In genomic region chr12:21526721-21527345, GRCh38 we compare ENCODE assay signal across 8 cellular contexts. TPM values are rescaled to one million over a fixed set of nuclear protein-coding genes. Genes with fewer than 3 reads are reported as not detected.
DNase-seq lines count a peak whose midpoint lies in the region; ATAC-seq and TF ChIP-seq lines count a peak whose summit lies in the region.

No MANE protein-coding gene starts in this region.

- no peaks in the 10 kb centered on the region for H3K36me3 ChIP-seq in thoracic aorta

- H3K27me3 Mint-ChIP-seq in activated CD8-positive, alpha-beta memory T cell treated with anti-CD3 and anti-CD28 coated beads, Interleukin-2, amount 10 ng/mL, durations not matched to agents 7 days and 5 days = peaks cover 43% of the 10 kb centered on the region
- H3K27me3 Mint-ChIP-seq in activated T-helper 1 cell treated with anti-CD3 and anti-CD28 coated beads, Interleukin-12 subunit alpha, Interleukin-12 subunit beta, Interleukin-2, Interleukin-4 antibody, amounts not matched to agents 30 ng/mL and 10 ng/mL and 1 ng/mL, durations not matched to agents 14 hours and 24 hours and 36 hours (ENCODE audit: insufficient read depth) = peaks cover 30% of the 10 kb centered on the region

- no peaks in the 10 kb centered on the region for H3K27me3 ChIP-seq in thoracic aorta (replicated peaks; ENCODE audit: insufficient read depth)

- peaks cover 8% of the 10 kb centered on the region for H3K4me1 Mint-ChIP-seq in activated CD8-positive, alpha-beta memory T cell treated with anti-CD3 and anti-CD28 coated beads, Interleukin-2, amount 10 ng/mL, durations not matched to agents 7 days and 5 days
- peaks cover 5% of the 10 kb centered on the region for H3K4me1 Mint-ChIP-seq in activated T-helper 1 cell treated with anti-CD3 and anti-CD28 coated beads, Interleukin-12 subunit alpha, Interleukin-12 subunit beta, Interleukin-2, Interleukin-4 antibody, amounts not matched to agents 30 ng/mL and 10 ng/mL and 1 ng/mL, durations not matched to agents 14 hours and 24 hours and 36 hours (ENCODE audit: low read depth)

- intact Hi-C loops in activated T-helper 1 cell treated with anti-CD3 and anti-CD28 coated beads, Interleukin-12 subunit alpha, Interleukin-12 subunit beta, Interleukin-2, Interleukin-4 antibody, amounts not matched to agents 30 ng/mL and 10 ng/mL and 1 ng/mL, durations not matched to agents 14 hours and 24 hours and 36 hours (cut with micrococcal nuclease) = loop anchor here (1.0 to 5.0 kb wide), 3 partner anchors 17 to 153 kb away; no protein-coding TSS in a partner anchor

- H3K4me3 Mint-ChIP-seq in activated CD8-positive, alpha-beta memory T cell treated with anti-CD3 and anti-CD28 coated beads, Interleukin-2, amount 10 ng/mL, durations not matched to agents 7 days and 5 days = peak overlapping the region; percentile 62
- H3K4me3 Mint-ChIP-seq in activated T-helper 1 cell treated with anti-CD3 and anti-CD28 coated beads, Interleukin-12 subunit alpha, Interleukin-12 subunit beta, Interleukin-2, Interleukin-4 antibody, amounts not matched to agents 30 ng/mL and 10 ng/mL and 1 ng/mL, durations not matched to agents 14 hours and 24 hours and 36 hours = peak overlapping the region; percentile 86

- no peak for DNase-seq in activated CD8-positive, alpha-beta memory T cell treated with anti-CD3 and anti-CD28 coated beads, Interleukin-2, amount 10 ng/mL, durations not matched to agents 7 days and 5 days
- DNase-seq in activated CD8-positive, alpha-beta memory T cell treated with anti-CD3 and anti-CD28 coated beads for 24 hours = no peak
- no peak for DNase-seq in activated T-helper 1 cell treated with anti-CD3 and anti-CD28 coated beads, Interleukin-12 subunit alpha, Interleukin-12 subunit beta, Interleukin-2, Interleukin-4 antibody, amounts not matched to agents 30 ng/mL and 10 ng/mL and 1 ng/mL, durations not matched to agents 14 hours and 24 hours and 36 hours (ENCODE audit: low spot score)
- DNase-seq in iPS-NIHi11 (ENCODE audit: low spot score) (peak; percentile 10), thoracic aorta (ENCODE audit: low spot score) (no peak), anterior cingulate cortex (lab: John Stamatoyannopoulos, UW) (no peak)

- H3K36me3 Mint-ChIP-seq in activated CD8-positive, alpha-beta memory T cell treated with anti-CD3 and anti-CD28 coated beads, Interleukin-2, amount 10 ng/mL, durations not matched to agents 7 days and 5 days = peaks cover 3% of the 10 kb centered on the region
- peaks cover 2% of the 10 kb centered on the region for H3K36me3 Mint-ChIP-seq in activated T-helper 1 cell treated with anti-CD3 and anti-CD28 coated beads, Interleukin-12 subunit alpha, Interleukin-12 subunit beta, Interleukin-2, Interleukin-4 antibody, amounts not matched to agents 30 ng/mL and 10 ng/mL and 1 ng/mL, durations not matched to agents 14 hours and 24 hours and 36 hours (ENCODE audit: low read depth)

- peak overlapping the region; percentile 79 for H3K4me3 ChIP-seq in thoracic aorta

- no peak overlapping the region for H3K27ac Mint-ChIP-seq in activated CD8-positive, alpha-beta memory T cell treated with anti-CD3 and anti-CD28 coated beads, Interleukin-2, amount 10 ng/mL, durations not matched to agents 7 days and 5 days
- peak overlapping the region; percentile 46 for H3K27ac Mint-ChIP-seq in activated T-helper 1 cell treated with anti-CD3 and anti-CD28 coated beads, Interleukin-12 subunit alpha, Interleukin-12 subunit beta, Interleukin-2, Interleukin-4 antibody, amounts not matched to agents 30 ng/mL and 10 ng/mL and 1 ng/mL, durations not matched to agents 14 hours and 24 hours and 36 hours

- no peak for ATAC-seq in activated CD8-positive, alpha-beta memory T cell treated with anti-CD3 and anti-CD28 coated beads, Interleukin-2, amount 10 ng/mL, durations not matched to agents 7 days and 5 days
- ATAC-seq in thoracic aorta (ENCODE audit: insufficient number of reproducible peaks, low FRiP score, low read depth) (no peak), GM18870 (IDR thresholded peaks at IDR 0.05; ENCODE audit: unreplicated experiment) (no peak), HG02798 (IDR thresholded peaks at IDR 0.05; ENCODE audit: poor library complexity, unreplicated experiment) (no peak)

- CTCF ChIA-PET in activated CD8-positive, alpha-beta memory T cell treated with anti-CD3 and anti-CD28 coated beads, Interleukin-2, amount 10 ng/mL, durations not matched to agents 7 days and 5 days (lab: Charles Lee) = interaction anchor here (1.2 to 2.0 kb wide), 5 partner anchors 11 to 156 kb away, joined by 3 to 5 read pairs (median 4); no protein-coding TSS in a partner anchor

- H3K27ac ChIP-seq in thoracic aorta = no peak overlapping the region

- peaks cover 9% of the 10 kb centered on the region for H3K9me3 Mint-ChIP-seq in activated CD8-positive, alpha-beta memory T cell treated with anti-CD3 and anti-CD28 coated beads, Interleukin-2, amount 10 ng/mL, durations not matched to agents 7 days and 5 days (ENCODE audit: low read depth)
- H3K9me3 Mint-ChIP-seq in activated T-helper 1 cell treated with anti-CD3 and anti-CD28 coated beads, Interleukin-12 subunit alpha, Interleukin-12 subunit beta, Interleukin-2, Interleukin-4 antibody, amounts not matched to agents 30 ng/mL and 10 ng/mL and 1 ng/mL, durations not matched to agents 14 hours and 24 hours and 36 hours = peaks cover 9% of the 10 kb centered on the region

- no peak for TF ChIP-seq CTCF in thoracic aorta (IDR thresholded peaks at IDR 0.05)

- H3K9me3 ChIP-seq in thoracic aorta = no peaks in the 10 kb centered on the region

- H3K4me1 ChIP-seq in thoracic aorta (ENCODE audit: control insufficient read depth in 1 of 2, low read depth in 2 of 2) = peaks cover 3 to 12% of the 10 kb centered on the region in 2 donors

RNA-seq across cellular contexts. Expression of gene SPX, which starts 0.7 kb away (rescaled TPM):
- total RNA-seq in activated CD8-positive, alpha-beta memory T cell treated with anti-CD3 and anti-CD28 coated beads, Interleukin-2, amount 10 ng/mL, durations not matched to agents 7 days and 5 days = under 1 TPM; 0.40 to 0.64 TPM
- 0.49 and 1.0 TPM in 2 replicates for total RNA-seq in activated T-helper 1 cell treated with anti-CD3 and anti-CD28 coated beads, Interleukin-12 subunit alpha, Interleukin-12 subunit beta, Interleukin-2, Interleukin-4 antibody, amounts not matched to agents 30 ng/mL and 10 ng/mL and 1 ng/mL, durations not matched to agents 14 hours and 24 hours and 36 hours
- under 1 TPM in 1 of 2 donors, not detected in 1; 0.81 TPM for total RNA-seq in thoracic aorta

RNA-seq across cellular contexts. Expression of gene GOLT1B, which starts 25.2 kb away (rescaled TPM):
- total RNA-seq in activated CD8-positive, alpha-beta memory T cell treated with anti-CD3 and anti-CD28 coated beads, Interleukin-2, amount 10 ng/mL, durations not matched to agents 7 days and 5 days = 10 to 100 TPM; 35.1 to 36.8 TPM
- total RNA-seq in activated T-helper 1 cell treated with anti-CD3 and anti-CD28 coated beads, Interleukin-12 subunit alpha, Interleukin-12 subunit beta, Interleukin-2, Interleukin-4 antibody, amounts not matched to agents 30 ng/mL and 10 ng/mL and 1 ng/mL, durations not matched to agents 14 hours and 24 hours and 36 hours = 42.6 and 46.5 TPM in 2 replicates
- 10 to 100 TPM; 26.7 to 36.8 TPM for total RNA-seq in thoracic aorta

RNA-seq across cellular contexts. Expression of gene RECQL, which starts 25.4 kb away (rescaled TPM):
- total RNA-seq in activated CD8-positive, alpha-beta memory T cell treated with anti-CD3 and anti-CD28 coated beads, Interleukin-2, amount 10 ng/mL, durations not matched to agents 7 days and 5 days = 10 to 100 TPM; 87.6 to 91.5 TPM
- total RNA-seq in activated T-helper 1 cell treated with anti-CD3 and anti-CD28 coated beads, Interleukin-12 subunit alpha, Interleukin-12 subunit beta, Interleukin-2, Interleukin-4 antibody, amounts not matched to agents 30 ng/mL and 10 ng/mL and 1 ng/mL, durations not matched to agents 14 hours and 24 hours and 36 hours = 56.4 and 60.6 TPM in 2 replicates
- 10 to 100 TPM; 30.1 to 55.3 TPM for total RNA-seq in thoracic aorta
